Comparison of ENCODE assay signal across 1 cellular context in genomic region chr2:9712263-9712662, GRCh38.
TF ChIP-seq lines count a peak whose summit lies in the region.

No MANE protein-coding gene starts in this region.

TF ChIP-seq in SK-N-SH treated with all-trans-retinoic acid at 6 μM for 48 hours, 23 proteins besides CTCF, POLR2A, EP300 and RAD21 (continued from another document):
- TF ChIP-seq TSHZ2 (CRISPR knock-in tag; IDR thresholded peaks at IDR 0.05), result no peak
